8 cellular contexts compared by ENCODE assay signal in the genomic region with DNA sequence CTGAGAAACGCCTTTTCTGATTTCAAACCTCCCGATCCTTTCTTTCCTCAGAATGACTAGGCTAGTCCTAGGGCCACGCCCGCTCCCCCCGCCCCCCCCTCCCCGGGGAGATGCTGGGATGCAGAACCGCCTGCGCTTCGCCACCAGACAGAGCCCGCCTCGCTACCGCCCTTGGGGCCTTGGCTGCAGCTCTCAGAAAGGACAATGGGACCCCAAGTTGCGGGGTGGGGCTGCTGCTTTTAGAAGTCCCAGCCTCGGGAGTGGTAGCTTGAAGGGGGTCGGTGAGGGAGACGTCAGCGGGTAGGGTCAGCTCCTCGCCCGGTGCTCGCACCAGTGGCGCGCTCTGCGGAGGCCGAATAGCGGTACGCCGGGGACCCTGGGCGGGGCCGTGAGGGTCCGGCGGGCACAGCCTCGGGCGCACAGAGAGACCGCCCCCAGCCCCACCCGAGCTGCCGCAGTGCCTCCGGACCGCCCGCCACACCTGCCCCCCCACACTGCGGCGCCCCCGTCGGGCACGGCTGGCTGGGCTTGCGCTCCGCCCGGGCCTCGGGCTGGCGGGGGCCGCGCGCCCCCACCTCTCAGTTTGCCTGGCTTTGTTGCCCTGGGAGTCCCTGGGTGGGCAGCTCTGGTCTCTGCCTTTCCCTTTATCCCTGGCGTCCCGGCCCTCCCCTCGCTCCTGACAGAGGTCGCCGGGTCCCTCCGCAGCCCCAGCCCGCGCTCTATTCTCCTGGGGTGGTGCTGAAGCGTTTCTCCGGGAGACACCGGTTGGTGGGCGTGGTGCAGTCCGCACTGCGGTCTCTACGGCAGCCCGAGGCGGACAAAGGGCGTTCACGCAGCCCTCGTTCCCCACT. TPM values are rescaled to one million over a fixed set of nuclear protein-coding genes. Genes with fewer than 3 reads are reported as not detected.
A peak's percentile ranks its signal among the peaks of the same experiment; 100 is the strongest.
DNase-seq lines count a peak whose midpoint lies in the region; TF ChIP-seq lines count a peak whose summit lies in the region.

No MANE protein-coding gene starts in this region.

- no peaks in the 10 kb centered on the region for H3K9me3 Mint-ChIP-seq in T-helper 2 cell treated with Interferon-gamma antibody and Interleukin-4, amounts not matched to agents 5 μg/mL and 100 μg/mL, for 36 hours
- H3K9me3 Mint-ChIP-seq in mesothelial cell of epicardium: peaks cover 6% of the 10 kb centered on the region

- H3K4me3 ChIP-seq in esophagus muscularis mucosa (peak overlapping the region; percentile 89 to 90 (median 90)), tibial nerve (peak overlapping the region; percentile 51 to 94 (median 72))

- peak overlapping the region; percentile 67 for H3K4me3 Mint-ChIP-seq in T-helper 2 cell treated with Interferon-gamma antibody and Interleukin-4, amounts not matched to agents 5 μg/mL and 100 μg/mL, for 36 hours
- peak overlapping the region; percentile 90 for H3K4me3 Mint-ChIP-seq in mesothelial cell of epicardium

- no peak for TF ChIP-seq EP300 in esophagus muscularis mucosa (IDR thresholded peaks at IDR 0.05)
- peak in 1 of 2 donors; percentile 59 for TF ChIP-seq EP300 in tibial nerve (IDR thresholded peaks at IDR 0.05)

- H3K4me1 ChIP-seq in esophagus muscularis mucosa (peaks cover 7 to 58% (median 50%) of the 10 kb centered on the region in 4 donors), tibial nerve (peaks cover 0 to 40% (median 4%) of the 10 kb centered on the region in 4 donors)

- H3K27ac ChIP-seq in esophagus muscularis mucosa (replicated peaks in 1 of 4): peak overlapping the region; percentile 90 to 93 (median 91)
- peak overlapping the region; percentile 74 to 94 (median 88) for H3K27ac ChIP-seq in tibial nerve

- no peaks in the 10 kb centered on the region for H3K36me3 Mint-ChIP-seq in T-helper 2 cell treated with Interferon-gamma antibody and Interleukin-4, amounts not matched to agents 5 μg/mL and 100 μg/mL, for 36 hours (ENCODE audit: low read depth)
- H3K36me3 Mint-ChIP-seq in mesothelial cell of epicardium: no peaks in the 10 kb centered on the region

- peaks cover 75% of the 10 kb centered on the region for H3K27me3 Mint-ChIP-seq in T-helper 2 cell treated with Interferon-gamma antibody and Interleukin-4, amounts not matched to agents 5 μg/mL and 100 μg/mL, for 36 hours (ENCODE audit: low read depth)
- H3K27me3 Mint-ChIP-seq in mesothelial cell of epicardium (ENCODE audit: low read depth): no peaks in the 10 kb centered on the region

- TF ChIP-seq POLR2A in esophagus muscularis mucosa (IDR thresholded peaks at IDR 0.05; ENCODE audit: low read depth): no peak
- TF ChIP-seq POLR2A in tibial nerve (IDR thresholded peaks at IDR 0.05): no peak

- intact Hi-C loops in esophagus muscularis mucosa (cut with DNase I): loop anchor here (5.0 kb wide), 1 partner anchor 174 kb away; no protein-coding TSS in a partner anchor

- H3K4me1 Mint-ChIP-seq in T-helper 2 cell treated with Interferon-gamma antibody and Interleukin-4, amounts not matched to agents 5 μg/mL and 100 μg/mL, for 36 hours (ENCODE audit: low read depth): peaks cover 5% of the 10 kb centered on the region
- peaks cover 43% of the 10 kb centered on the region for H3K4me1 Mint-ChIP-seq in mesothelial cell of epicardium

- H3K27me3 ChIP-seq in esophagus muscularis mucosa (peaks cover 0 to 3% (median 0%) of the 10 kb centered on the region in 4 donors), tibial nerve (no peaks in the 10 kb centered on the region)

- H3K36me3 ChIP-seq in esophagus muscularis mucosa (no peaks in the 10 kb centered on the region), tibial nerve (no peaks in the 10 kb centered on the region)

- no peak overlapping the region for H3K27ac Mint-ChIP-seq in T-helper 2 cell treated with Interferon-gamma antibody and Interleukin-4, amounts not matched to agents 5 μg/mL and 100 μg/mL, for 36 hours
- peak overlapping the region; percentile 75 for H3K27ac Mint-ChIP-seq in mesothelial cell of epicardium

- TF ChIP-seq CTCF in esophagus muscularis mucosa (IDR thresholded peaks at IDR 0.05): no peak
- TF ChIP-seq CTCF in mesothelial cell of epicardium (IDR thresholded peaks at IDR 0.05; ENCODE audit: unreplicated experiment): no peak
- no peak for TF ChIP-seq CTCF in tibial nerve (IDR thresholded peaks at IDR 0.05)

- under 1% methylated on average over 26 of the region's 72 CpGs for WGBS in esophagus muscularis mucosa
- WGBS in tibial nerve, 2 donors: 0% methylated on average over 33 to 62 of the region's 72 CpGs

- H3K9me3 ChIP-seq in esophagus muscularis mucosa: no peaks in the 10 kb centered on the region
- H3K9me3 ChIP-seq in tibial nerve: peaks cover 0 to 9% (median 0%) of the 10 kb centered on the region in 4 donors

- DNase-seq in T-helper 2 cell treated with Interferon-gamma antibody and Interleukin-4, amounts not matched to agents 5 μg/mL and 100 μg/mL, for 36 hours (ENCODE audit: low spot score): no peak
- DNase-seq in T-helper 2 cell: no peak
- DNase-seq in KBM-7: peak; percentile 12
- peak; percentile 68 for DNase-seq in SW480 (ENCODE audit: low spot score)
- DNase-seq in esophagus muscularis mucosa (ENCODE audit: extremely low spot score): no peak
- peak; percentile 49 to 74 for DNase-seq in mesothelial cell of epicardium (ENCODE audit: low spot score in 2 of 2, unreplicated experiment in 2 of 2)
- peak; percentile 67 to 79 for DNase-seq in tibial nerve (ENCODE audit: low spot score in 2 of 2)
- DNase-seq in UCSD-AML1 (lab: John Stamatoyannopoulos, UW; ENCODE audit: unreplicated experiment): no peak

- in situ Hi-C loops in KBM-7 (cut with MboI; ENCODE audit: low pct_unique_long_range_greater_than_20kb, low sequenced_read_pairs): no loop called here

RNA-seq across cellular contexts. Expression of a gene that starts 1.1 kb away (rescaled TPM):
- 1,000 to 10,000 TPM in 2 of 4 donors, 100 to 1,000 TPM in 2; 755 to 1,378 (median 1,096) TPM for total RNA-seq in esophagus muscularis mucosa
- total RNA-seq in mesothelial cell of epicardium: 60.8 to 61.2 TPM (median 61.0 TPM) in 3 replicates
- total RNA-seq in tibial nerve: 100 to 1,000 TPM; 223 to 587 (median 472) TPM

Comparison
In these comparisons a context has a peak if more than half of its experiments do, and no peak if none do; other contexts are left out.
1. DNase-seq: peak in KBM-7 (single experiment), SW480 (single experiment), mesothelial cell of epicardium (2 of 2) and tibial nerve (2 of 2); none in T-helper 2 cell treated with Interferon-gamma antibody and Interleukin-4, amounts not matched to agents 5 μg/mL and 100 μg/mL, for 36 hours (single experiment), T-helper 2 cell (0 of 5), esophagus muscularis mucosa (single experiment) and UCSD-AML1 (single experiment).